ENCODE assay signal across 9 cellular contexts in genomic region chr10:6163364-6164270, GRCh38. TPM values are rescaled to one million over a fixed set of nuclear protein-coding genes. Genes with fewer than 3 reads are reported as not detected.
DNase-seq lines count a peak whose midpoint lies in the region; ATAC-seq, FAIRE-seq and TF ChIP-seq lines count a peak whose summit lies in the region.
"Had no signal": no experiment of that assay in that cellular context is flagged by ENCODE, and none has a peak within 500 bp of the region (broad histone marks: within the 10 kb centered on the region; RNA-seq: fewer than 3 reads in every experiment).

No MANE protein-coding gene starts in this region.

- DNase-seq in NCI-H1417 (lab: John Stamatoyannopoulos, UW) (peak; percentile 75 to 90 (median 88)), NCI-H1417 treated with DMSO at 0.1 percent for 48 hours (lab: John Stamatoyannopoulos, UW) (no peak), NCI-H2107 treated with DMSO at 0.1 percent for 48 hours (lab: John Stamatoyannopoulos, UW; ENCODE audit: unreplicated experiment) (peak; percentile 37), WERI-Rb-1 (peak; percentile 67), bronchial epithelial cell (ENCODE audit: low read depth) (peak; percentile 52), iris pigment epithelial cell (ENCODE audit: low read depth) (peak; percentile 89)
- peak; percentile 92 for DNase-seq in stimulated activated CD4-positive, alpha-beta T cell treated with anti-CD3 and anti-CD28 coated beads, Interleukin-12 subunit alpha, Interleukin-12 subunit beta, amount 100 ng/mL, for 4 hours

- TF ChIP-seq CTCF in WERI-Rb-1 (IDR thresholded peaks at IDR 0.05; ENCODE audit: low read depth, low read length) (no peak), bronchial epithelial cell (IDR thresholded peaks at IDR 0.05; ENCODE audit: insufficient read depth, low read length, severe bottlenecking) (no peak)

- peak; percentile 97 for ATAC-seq in HG02885 (IDR thresholded peaks at IDR 0.05; ENCODE audit: poor library complexity, unreplicated experiment)

- H3K4me3 ChIP-seq in WERI-Rb-1 (ENCODE audit: low read depth, low read length) (peak overlapping the region; percentile 65), bronchial epithelial cell (ENCODE audit: low read depth, low read length) (peak overlapping the region; percentile 79)

- H3K27ac ChIP-seq in WERI-Rb-1 = peak overlapping the region; percentile 36

- no peaks in the 10 kb centered on the region for H3K9me3 ChIP-seq in WERI-Rb-1 (ENCODE audit: severe bottlenecking)

- H3K27me3 ChIP-seq in WERI-Rb-1 (ENCODE audit: insufficient read depth, low read depth, severe bottlenecking) (no peaks in the 10 kb centered on the region), bronchial epithelial cell (ENCODE audit: control insufficient read depth, insufficient read depth, low read length) (no peaks in the 10 kb centered on the region)

- no peaks in the 10 kb centered on the region for H3K36me3 ChIP-seq in WERI-Rb-1
- H3K36me3 ChIP-seq in bronchial epithelial cell (ENCODE audit: control insufficient read depth, insufficient read depth, low read length) = peaks cover 6% of the 10 kb centered on the region

- no peak for FAIRE-seq in bronchial epithelial cell (lab: Jason Lieb, UNC)
- FAIRE-seq: A204.1 had no signal

RNA-seq across cellular contexts. Expression of gene PFKFB3, which starts 39.1 kb away (rescaled TPM):
- total RNA-seq in bronchial epithelial cell = 18.7 and 37.0 TPM in 2 replicates
